In genomic region chr22:39348909-39349505, GRCh38 we compare ENCODE assay signal across 8 cellular contexts. TPM values are rescaled to one million over a fixed set of nuclear protein-coding genes. Genes with fewer than 3 reads are reported as not detected.
DNase-seq lines count a peak whose midpoint lies in the region; ATAC-seq lines count a peak whose summit lies in the region.

No MANE protein-coding gene starts in this region.

- peak overlapping the region; percentile 92 for H3K27ac ChIP-seq in BLaER1

- H4K20me1 ChIP-seq in BLaER1 = peaks cover 35% of the 10 kb centered on the region

- peaks cover 0 to 1% of the 10 kb centered on the region in 2 donors for H3K36me3 Mint-ChIP-seq in activated T-cell treated with anti-CD3 and anti-CD28 coated beads, Interleukin-2, amount 50 U/mL, for 72 hours (ENCODE audit: insufficient read depth in 2 of 2)

- H3K9me3 Mint-ChIP-seq in activated T-cell treated with anti-CD3 and anti-CD28 coated beads, Interleukin-2, amount 50 U/mL, for 72 hours = no peaks in the 10 kb centered on the region

- peak overlapping the region; percentile 91 for H3K9ac ChIP-seq in BLaER1

- no peak for DNase-seq in Jurkat, Clone E6-1 (ENCODE audit: low read depth, low spot score)
- peak in 1 of 2 donors; percentile 9 for DNase-seq in activated T-cell treated with anti-CD3 and anti-CD28 coated beads, Interleukin-2, amount 50 U/mL, for 72 hours
- peak; percentile 51 for DNase-seq in left ventricle myocardium superior
- DNase-seq in sciatic nerve (ENCODE audit: low spot score) = no peak
- no peak for DNase-seq in stimulated activated naive CD4-positive, alpha-beta T cell (lab: John Stamatoyannopoulos, UW)

- H3K9me3 ChIP-seq in BLaER1 = no peaks in the 10 kb centered on the region

- ATAC-seq in activated T-cell treated with anti-CD3 and anti-CD28 coated beads, Interleukin-2, amount 50 U/mL, for 72 hours (replicated peaks in 1 of 2) = peak; percentile 18 to 23
- ATAC-seq in left ventricle myocardium superior (peak; percentile 57), sciatic nerve (peak; percentile 51), HG02938 (IDR thresholded peaks at IDR 0.05; ENCODE audit: unreplicated experiment) (no peak), GM18520 (IDR thresholded peaks at IDR 0.05; ENCODE audit: unreplicated experiment) (no peak)

- peaks cover 8% of the 10 kb centered on the region for H3K27me3 Mint-ChIP-seq in activated T-cell treated with anti-CD3 and anti-CD28 coated beads, Interleukin-2, amount 50 U/mL, for 72 hours (ENCODE audit: low read depth)

- peak overlapping the region; percentile 86 for H3K4me3 ChIP-seq in BLaER1
- H3K4me3 ChIP-seq in Jurkat, Clone E6-1 (ENCODE audit: low read length) = peak overlapping the region; percentile 57

- H3K4me3 Mint-ChIP-seq in activated T-cell treated with anti-CD3 and anti-CD28 coated beads, Interleukin-2, amount 50 U/mL, for 72 hours = peak overlapping the region; percentile 84 to 90

- H3K27ac Mint-ChIP-seq in activated T-cell treated with anti-CD3 and anti-CD28 coated beads, Interleukin-2, amount 50 U/mL, for 72 hours = no peak overlapping the region

- H3K4me1 Mint-ChIP-seq in activated T-cell treated with anti-CD3 and anti-CD28 coated beads, Interleukin-2, amount 50 U/mL, for 72 hours (ENCODE audit: low read depth) = peaks cover 19% of the 10 kb centered on the region

- intact Hi-C loops in left ventricle myocardium superior (cut with micrococcal nuclease) (no loop called here), sciatic nerve (cut with DNase I) (no loop called here)

- H3K4me1 ChIP-seq in BLaER1 = peaks cover 60% of the 10 kb centered on the region

- H3K4me2 ChIP-seq in BLaER1 = peak overlapping the region; percentile 100

- no peaks in the 10 kb centered on the region for H3K27me3 ChIP-seq in BLaER1

- no peaks in the 10 kb centered on the region for H3K36me3 ChIP-seq in BLaER1

RNA-seq across cellular contexts. Expression of gene SYNGR1, which starts 0.8 kb away (rescaled TPM):
- 24.4 TPM for polyA plus RNA-seq in Jurkat, Clone E6-1 (2012; ENCODE audit: insufficient read depth, insufficient read length)
- total RNA-seq in activated T-cell treated with anti-CD3 and anti-CD28 coated beads, Interleukin-2, amount 50 U/mL, for 72 hours = 1 to 10 TPM; 4.4 to 5.3 TPM
- total RNA-seq in left ventricle myocardium superior = 41.3 TPM
- total RNA-seq in sciatic nerve = 52.9 TPM

RNA-seq across cellular contexts. Expression of gene RPL3, which starts 29.6 kb away (rescaled TPM):
- 2,535 TPM for polyA plus RNA-seq in Jurkat, Clone E6-1 (2012; ENCODE audit: insufficient read depth, insufficient read length)
- 1,000 to 10,000 TPM; 3,380 to 3,455 TPM for total RNA-seq in activated T-cell treated with anti-CD3 and anti-CD28 coated beads, Interleukin-2, amount 50 U/mL, for 72 hours
- 319 TPM for total RNA-seq in left ventricle myocardium superior
- total RNA-seq in sciatic nerve = 1,341 TPM

RNA-seq across cellular contexts. Expression of gene TAB1, which starts 50.6 kb away (rescaled TPM):
- polyA plus RNA-seq in Jurkat, Clone E6-1 (2012; ENCODE audit: insufficient read depth, insufficient read length) = 14.7 TPM
- 10 to 100 TPM; 29.4 to 30.9 TPM for total RNA-seq in activated T-cell treated with anti-CD3 and anti-CD28 coated beads, Interleukin-2, amount 50 U/mL, for 72 hours
- total RNA-seq in left ventricle myocardium superior (18.4 TPM), sciatic nerve (42.0 TPM)

Comparison
In these comparisons a context has a peak if more than half of its experiments do, and no peak if none do; other contexts are left out.
1. ATAC-seq: peak in activated T-cell treated with anti-CD3 and anti-CD28 coated beads, Interleukin-2, amount 50 U/mL, for 72 hours (2 of 2), left ventricle myocardium superior (single experiment) and sciatic nerve (single experiment); none in HG02938 (single experiment) and GM18520 (single experiment).